ENCODE assay signal across 8 cellular contexts in the genomic region with DNA sequence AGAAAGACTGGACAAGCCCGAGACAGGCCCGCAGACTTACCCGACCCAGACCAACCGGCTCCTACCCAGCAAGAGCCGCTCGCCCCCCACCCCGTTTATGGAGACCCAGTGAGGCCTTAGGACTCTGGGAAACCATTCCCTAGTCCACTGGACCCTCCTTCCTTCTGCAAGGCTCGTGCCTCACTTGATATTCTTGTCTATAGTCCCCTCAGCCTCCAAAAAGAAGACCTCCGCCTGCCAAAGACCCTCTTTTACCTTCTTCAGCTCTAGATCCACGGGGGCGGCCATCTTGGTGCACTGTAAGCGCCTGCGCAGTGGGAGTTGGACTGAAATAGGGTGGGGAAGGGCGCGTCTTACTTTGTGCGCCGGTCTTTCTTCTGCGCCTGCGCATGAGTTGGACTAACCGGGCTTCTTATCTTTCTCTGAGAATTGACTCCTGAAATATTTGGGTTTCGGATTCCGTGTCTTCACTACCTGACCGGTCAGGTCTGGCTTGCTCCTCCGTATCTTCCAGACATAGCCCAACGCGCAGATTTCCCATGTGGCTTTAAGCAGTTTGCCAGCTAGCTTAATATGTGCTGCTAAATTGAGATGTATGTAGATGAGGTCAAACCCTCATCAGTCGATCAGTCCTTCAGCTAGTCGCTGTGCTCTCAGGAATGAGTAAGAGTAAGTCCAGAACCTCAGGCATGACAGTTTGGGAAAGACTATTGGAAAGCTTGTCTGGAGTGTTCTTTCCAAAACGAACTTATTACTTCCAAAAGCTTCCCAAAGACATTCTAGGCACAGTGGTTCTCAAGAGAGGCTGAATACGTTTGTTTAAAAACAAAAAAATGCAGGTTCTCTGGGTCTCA. TPM values are rescaled to one million over a fixed set of nuclear protein-coding genes. Genes with fewer than 3 reads are reported as not detected.
DNase-seq lines count a peak whose midpoint lies in the region; ATAC-seq and TF ChIP-seq lines count a peak whose summit lies in the region.

A gene with protein sequence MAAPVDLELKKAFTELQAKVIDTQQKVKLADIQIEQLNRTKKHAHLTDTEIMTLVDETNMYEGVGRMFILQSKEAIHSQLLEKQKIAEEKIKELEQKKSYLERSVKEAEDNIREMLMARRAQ (minus strand): TSS at position 316 of the 854 bp plus-strand sequence. CDS start 28 bp downstream, at position 288.

- H2AFZ ChIP-seq in OCI-LY7 (ENCODE audit: low read length) = peak within 1 kb of the TSS; percentile 100

- H3K9me3 ChIP-seq in OCI-LY7 (ENCODE audit: low read length) = no peaks in the 10 kb centered on the region

- TF ChIP-seq CTCF in Calu3 (IDR thresholded peaks at IDR 0.05; ENCODE audit: unreplicated experiment) = no peak
- no peak for TF ChIP-seq CTCF in OCI-LY7 (conservative IDR thresholded peaks at IDR 0.05; ENCODE audit: low read length)

- peaks cover 27% of the 10 kb centered on the region for H3K36me3 Mint-ChIP-seq in Calu3 (ENCODE audit: insufficient read depth, unreplicated experiment)

- H3K4me3 Mint-ChIP-seq in Calu3 (ENCODE audit: low read depth, unreplicated experiment) = peak within 1 kb of the TSS; percentile 90

- no peaks in the 10 kb centered on the region for H4K20me1 ChIP-seq in OCI-LY7 (ENCODE audit: insufficient read depth, low read length)

- no peaks in the 10 kb centered on the region for H3K9me3 Mint-ChIP-seq in Calu3 (ENCODE audit: low read depth, unreplicated experiment)

- peaks cover 18% of the 10 kb centered on the region for H3K4me1 ChIP-seq in OCI-LY7 (ENCODE audit: insufficient read depth, low read length, poor library complexity, severe bottlenecking)

- H3K4me1 Mint-ChIP-seq in Calu3 (ENCODE audit: low read depth, unreplicated experiment) = peaks cover 29% of the 10 kb centered on the region

- peaks cover 26% of the 10 kb centered on the region for H3K79me2 ChIP-seq in OCI-LY7 (ENCODE audit: insufficient read depth, low read depth, low read length)

- peak within 1 kb of the TSS; percentile 96 for H3K27ac Mint-ChIP-seq in Calu3 (ENCODE audit: unreplicated experiment)

- H3K4me3 ChIP-seq in OCI-LY7 (ENCODE audit: low read depth, low read length, poor library complexity, severe bottlenecking) = peak within 1 kb of the TSS; percentile 98

- peak; percentile 97 for ATAC-seq in GM21447 (IDR thresholded peaks at IDR 0.05; ENCODE audit: unreplicated experiment)

- H3K36me3 ChIP-seq in OCI-LY7 (ENCODE audit: insufficient read depth, low read length) = peaks cover 22% of the 10 kb centered on the region

- TSS peak; percentile 96 for BruUV-seq in Calu3 (replicated peaks; lab: Mats Ljungman, UMichigan)
- TSS peak; percentile 98 for BruUV-seq in OCI-LY7 (replicated peaks; lab: Mats Ljungman, UMichigan)

- DNase-seq in Calu3 (peak; percentile 94), HuH-7.5 (ENCODE audit: low spot score) (peak; percentile 76), OCI-LY7 (ENCODE audit: low spot score) (peak; percentile 98), activated T-cell treated with anti-CD3 and anti-CD28 coated beads for 1 hour (ENCODE audit: low read depth) (peak; percentile 89), epidermal melanocyte (ENCODE audit: insufficient read length, low spot score) (peak; percentile 76), middle frontal gyrus (ENCODE audit: extremely low spot score, low spot score) (peak; percentile 90)
- peak; percentile 75 to 86 for DNase-seq in stimulated activated CD8-positive, alpha-beta memory T cell treated with anti-CD3 and anti-CD28 coated beads, Interleukin-2, amount 100 ng/mL, for 48 hours (ENCODE audit: low read depth in 2 of 2)

- CTCF ChIA-PET in Calu3 (lab: Charles Lee) (interaction anchor here (0.6 to 1.7 kb wide), 6 partner anchors 9 to 63 kb away, joined by 3 to 19 read pairs (median 3); a partner anchor contains a TSS), OCI-LY7 (lab: Charles Lee; ENCODE audit: unreplicated experiment) (interaction anchor here (0.6 kb wide), 1 partner anchor 189 kb away, joined by 3 read pairs; a partner anchor contains a TSS)

- peak within 1 kb of the TSS; percentile 88 for H3K4me2 ChIP-seq in OCI-LY7 (ENCODE audit: low read length)

- H3K27ac ChIP-seq in OCI-LY7 (ENCODE audit: low read depth, low read length, poor library complexity, severe bottlenecking) = peak within 1 kb of the TSS; percentile 26

- H3K9me2 ChIP-seq in OCI-LY7 (ENCODE audit: insufficient read depth, low read length) = no peaks in the 10 kb centered on the region

- intact Hi-C loops in Calu3 (cut with micrococcal nuclease; ENCODE audit: unreplicated experiment) (no loop called here), OCI-LY7 (cut with micrococcal nuclease; ENCODE audit: unreplicated experiment) (loop anchor here (2.0 kb wide), 1 partner anchor 44 kb away; a partner anchor contains a TSS)

- no peaks in the 10 kb centered on the region for H3K27me3 Mint-ChIP-seq in Calu3 (ENCODE audit: unreplicated experiment)

- POLR2A ChIA-PET in OCI-LY7 (lab: Charles Lee) = interaction anchor here (0.6 to 1.9 kb wide), 18 partner anchors 9 to 1718 kb away, joined by 3 to 8 read pairs (median 4); a partner anchor contains a TSS

RNA-seq across cellular contexts. Expression of the gene that starts here (rescaled TPM):
- total RNA-seq in Calu3 (2022) (67.5 and 71.9 TPM in 2 replicates), OCI-LY7 (2022) (73.9 and 82.1 TPM in 2 replicates)
- 36.6 and 51.3 TPM in 2 replicates for total RNA-seq in OCI-LY7 (2014; rRNA removed; shearing (Covaris generic))

Comparison
In these comparisons a context has a peak if more than half of its experiments do, and no peak if none do; other contexts are left out.
1. Peak in every context shown above with its lines: DNase-seq, ATAC-seq, H3K4me3 ChIP-seq and H3K27ac ChIP-seq.